19 cellular contexts compared by ENCODE assay signal in genomic region chr11:71518506-71519471, GRCh38. TPM values are rescaled to one million over a fixed set of nuclear protein-coding genes. Genes with fewer than 3 reads are reported as not detected.
"Had no signal": no experiment of that assay in that cellular context is flagged by ENCODE, and none has a peak within 500 bp of the region (broad histone marks: within the 10 kb centered on the region; RNA-seq: fewer than 3 reads in every experiment).

No MANE protein-coding gene starts in this region.

- ATAC-seq: activated naive CD8-positive, alpha-beta T cell treated with anti-CD3 and anti-CD28 coated beads, Interleukin-2, amount 50 U/mL, for 24 hours; natural killer cell; pancreas; SK-N-SH treated with all-trans-retinoic acid at 6 μM for 48 hours had no signal

- H3K36me3 ChIP-seq: heart right ventricle, pancreas, thoracic aorta had no signal

- DNase-seq: activated CD4-positive, alpha-beta memory T cell treated with anti-CD3 and anti-CD28 coated beads, Interleukin-2, amount 10 ng/mL, durations not matched to agents 7 days and 5 days; activated CD4-positive, alpha-beta T cell treated with anti-CD3 and anti-CD28 coated beads for 48 hours; activated naive CD4-positive, alpha-beta T cell treated with anti-CD3 and anti-CD28 coated beads, Interleukin-2, amount 50 U/mL, for 16 hours; activated naive CD8-positive, alpha-beta T cell treated with anti-CD3 and anti-CD28 coated beads, Interleukin-2, amount 50 U/mL, for 24 hours; activated T-cell treated with anti-CD3 and anti-CD28 coated beads, Interleukin-2, amount 50 U/mL, for 48 hours; natural killer cell; pancreas; right cardiac atrium; stimulated activated CD4-positive, alpha-beta T cell treated with anti-CD3 and anti-CD28 coated beads, Interleukin-1b, Interleukin-23, amount 100 ng/mL, for 48 hours had no signal

- H3K4me3 ChIP-seq: heart right ventricle, lung, pancreas, thoracic aorta had no signal

- H3K9me3 Mint-ChIP-seq: activated naive CD8-positive, alpha-beta T cell treated with anti-CD3 and anti-CD28 coated beads, Interleukin-2, amount 50 U/mL, for 24 hours had no signal

- H3K27me3 ChIP-seq: heart right ventricle, pancreas had no signal

- H3K4me3 Mint-ChIP-seq: activated CD4-positive, alpha-beta memory T cell treated with anti-CD3 and anti-CD28 coated beads, Interleukin-2, amount 10 ng/mL, durations not matched to agents 7 days and 5 days; activated naive CD8-positive, alpha-beta T cell treated with anti-CD3 and anti-CD28 coated beads, Interleukin-2, amount 50 U/mL, for 24 hours; mesothelial cell of epicardium; natural killer cell had no signal

- H3K27ac Mint-ChIP-seq: activated CD4-positive, alpha-beta memory T cell treated with anti-CD3 and anti-CD28 coated beads, Interleukin-2, amount 10 ng/mL, durations not matched to agents 7 days and 5 days; activated naive CD8-positive, alpha-beta T cell treated with anti-CD3 and anti-CD28 coated beads, Interleukin-2, amount 50 U/mL, for 24 hours; mesothelial cell of epicardium; natural killer cell had no signal

- H3K27me3 Mint-ChIP-seq: activated CD4-positive, alpha-beta memory T cell treated with anti-CD3 and anti-CD28 coated beads, Interleukin-2, amount 10 ng/mL, durations not matched to agents 7 days and 5 days; activated naive CD8-positive, alpha-beta T cell treated with anti-CD3 and anti-CD28 coated beads, Interleukin-2, amount 50 U/mL, for 24 hours had no signal

- H3K4me1 Mint-ChIP-seq: activated CD4-positive, alpha-beta memory T cell treated with anti-CD3 and anti-CD28 coated beads, Interleukin-2, amount 10 ng/mL, durations not matched to agents 7 days and 5 days; activated naive CD8-positive, alpha-beta T cell treated with anti-CD3 and anti-CD28 coated beads, Interleukin-2, amount 50 U/mL, for 24 hours; mesothelial cell of epicardium; natural killer cell had no signal

RNA-seq across cellular contexts. Expression of gene KRTAP5-7, which starts 8.3 kb away (rescaled TPM):
- total RNA-seq: activated CD4-positive, alpha-beta memory T cell treated with anti-CD3 and anti-CD28 coated beads, Interleukin-2, amount 10 ng/mL, durations not matched to agents 7 days and 5 days; fibroblast of villous mesenchyme; pulmonary artery endothelial cell; right cardiac atrium; skeletal muscle tissue; thoracic aorta had no signal

RNA-seq across cellular contexts. Expression of gene KRTAP5-8, which starts 19.0 kb away (rescaled TPM):
- total RNA-seq: activated CD4-positive, alpha-beta memory T cell treated with anti-CD3 and anti-CD28 coated beads, Interleukin-2, amount 10 ng/mL, durations not matched to agents 7 days and 5 days; cerebellum; fibroblast of villous mesenchyme; heart right ventricle; natural killer cell; pulmonary artery endothelial cell; right cardiac atrium; skeletal muscle tissue; T-helper 2 cell treated with Interferon-gamma antibody and Interleukin-4, amounts not matched to agents 100 ng/mL and 5 ng/mL, for 36 hours had no signal

RNA-seq across cellular contexts. Expression of gene KRTAP5-9, which starts 29.4 kb away (rescaled TPM):
- total RNA-seq: activated CD4-positive, alpha-beta memory T cell treated with anti-CD3 and anti-CD28 coated beads, Interleukin-2, amount 10 ng/mL, durations not matched to agents 7 days and 5 days; cerebellum; fibroblast of villous mesenchyme; heart right ventricle; pulmonary artery endothelial cell; right cardiac atrium; skeletal muscle tissue; thoracic aorta had no signal

RNA-seq across cellular contexts. Expression of gene KRTAP5-10, which starts 46.6 kb away (rescaled TPM):
- total RNA-seq: cerebellum; fibroblast of villous mesenchyme; heart right ventricle; lung; natural killer cell; pulmonary artery endothelial cell; right cardiac atrium; skeletal muscle tissue; T-helper 2 cell treated with Interferon-gamma antibody and Interleukin-4, amounts not matched to agents 100 ng/mL and 5 ng/mL, for 36 hours; thoracic aorta had no signal
